In the genomic region with DNA sequence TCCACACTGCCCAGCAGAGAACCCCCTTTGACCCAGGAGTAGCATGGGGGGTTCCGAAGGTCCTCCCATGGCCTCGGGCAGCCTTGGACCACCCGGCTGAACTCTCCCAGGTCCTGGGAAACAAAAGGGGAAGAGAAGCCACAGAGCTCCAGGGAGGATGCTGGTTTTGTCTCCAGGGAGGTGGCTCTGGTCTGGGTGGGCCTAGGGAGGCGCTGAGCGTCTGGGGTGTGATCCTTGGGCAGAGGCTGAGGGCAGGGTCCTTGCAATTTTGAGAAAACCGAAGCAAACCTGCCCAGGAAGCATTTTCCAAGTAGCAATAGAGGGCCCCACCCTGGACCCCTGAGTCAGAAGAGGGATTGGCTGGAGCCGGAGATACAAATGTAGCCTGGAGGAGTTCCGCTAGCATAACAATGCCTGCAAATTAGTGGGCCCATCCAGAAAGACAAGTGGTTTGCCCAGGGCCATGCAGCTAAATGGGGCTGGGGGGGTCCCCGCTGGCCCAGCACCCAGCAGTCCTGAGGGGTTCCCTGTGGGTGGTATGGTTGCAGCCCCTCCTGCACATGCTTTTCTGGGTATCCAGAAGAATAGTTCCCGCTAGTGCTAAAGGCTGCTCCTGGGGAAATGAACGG, we compare ENCODE assay signal across 21 cellular contexts. TPM values are rescaled to one million over a fixed set of nuclear protein-coding genes. Genes with fewer than 3 reads are reported as not detected.
"Had no signal": no experiment of that assay in that cellular context is flagged by ENCODE, and none has a peak within 500 bp of the region (broad histone marks: within the 10 kb centered on the region; RNA-seq: fewer than 3 reads in every experiment).

No MANE protein-coding gene starts in this region.

- H3K27ac ChIP-seq: body of pancreas, esophagus muscularis mucosa, lower lobe of right lung, parathyroid adenoma, tibial nerve had no signal

- H3K79me2 ChIP-seq: parathyroid adenoma had no signal

- H3K9me3 ChIP-seq: body of pancreas, esophagus muscularis mucosa, lower lobe of right lung had no signal

- H3K9ac ChIP-seq: parathyroid adenoma had no signal

- H3K36me3 Mint-ChIP-seq: mesothelial cell of epicardium had no signal

- FAIRE-seq: colon had no signal

- H3K36me3 ChIP-seq: esophagus muscularis mucosa, lower lobe of right lung, tibial nerve had no signal

- ATAC-seq: activated naive CD4-positive, alpha-beta T cell treated with anti-CD3 and anti-CD28 coated beads, Interleukin-2, amount 50 U/mL, for 72 hours; activated T-cell treated with anti-CD3 and anti-CD28 coated beads, Interleukin-2, amount 50 U/mL, for 72 hours; body of pancreas; left colon; lower lobe of right lung; T-helper 17 cell had no signal

- H2AFZ ChIP-seq: parathyroid adenoma had no signal

- H3K9me3 Mint-ChIP-seq: activated naive CD4-positive, alpha-beta T cell treated with anti-CD3 and anti-CD28 coated beads, Interleukin-2, amount 50 U/mL, for 72 hours; activated T-cell treated with anti-CD3 and anti-CD28 coated beads, Interleukin-2, amount 50 U/mL, for 72 hours; mesothelial cell of epicardium had no signal

- DNase-seq: activated CD4-positive, alpha-beta T cell treated with anti-CD3 and anti-CD28 coated beads for 4 hours; activated CD8-positive, alpha-beta memory T cell treated with anti-CD3 and anti-CD28 coated beads, Interleukin-2, amount 50 U/mL, for 48 hours; activated gamma-delta T cell; activated T-cell treated with anti-CD3 and anti-CD28 coated beads, Interleukin-2, amount 50 U/mL, for 72 hours; amygdala; body of pancreas; caudate nucleus; hippocampal formation; left colon; lower lobe of right lung; stimulated activated CD4-positive, alpha-beta T cell treated with anti-CD3 and anti-CD28 coated beads, Interleukin-12 subunit alpha, Interleukin-12 subunit beta, amount 100 ng/mL, for 4 hours; stimulated activated naive CD4-positive, alpha-beta T cell; substantia nigra; T-helper 17 cell had no signal

- H3K27ac Mint-ChIP-seq: activated naive CD4-positive, alpha-beta T cell treated with anti-CD3 and anti-CD28 coated beads, Interleukin-2, amount 50 U/mL, for 72 hours; activated T-cell treated with anti-CD3 and anti-CD28 coated beads, Interleukin-2, amount 50 U/mL, for 72 hours; mesothelial cell of epicardium; T-helper 17 cell had no signal

- H3K4me3 ChIP-seq: body of pancreas, esophagus muscularis mucosa, lower lobe of right lung, tibial nerve had no signal

- H3K4me1 ChIP-seq: parathyroid adenoma had no signal

RNA-seq across cellular contexts. Expression of a gene that starts 2.0 kb away (rescaled TPM):
- total RNA-seq: activated naive CD4-positive, alpha-beta T cell treated with anti-CD3 and anti-CD28 coated beads, Interleukin-2, amount 50 U/mL, for 72 hours; body of pancreas; esophagus muscularis mucosa; left colon; lower lobe of right lung; mesothelial cell of epicardium; renal cortical epithelial cell; T-helper 17 cell; tibial nerve had no signal

RNA-seq across cellular contexts. Expression of a gene that starts 5.6 kb away (rescaled TPM):
- total RNA-seq: activated naive CD4-positive, alpha-beta T cell treated with anti-CD3 and anti-CD28 coated beads, Interleukin-2, amount 50 U/mL, for 72 hours; renal cortical epithelial cell had no signal
